ENCODE assay signal across 10 cellular contexts in genomic region chr2:29014331-29014730, GRCh38. TPM values are rescaled to one million over a fixed set of nuclear protein-coding genes. Genes with fewer than 3 reads are reported as not detected.
A peak's percentile ranks its signal among the peaks of the same experiment; 100 is the strongest.
DNase-seq lines count a peak whose midpoint lies in the region; ATAC-seq, FAIRE-seq and TF ChIP-seq lines count a peak whose summit lies in the region.
"Had no signal": no experiment of that assay in that cellular context is flagged by ENCODE, and none has a peak within 500 bp of the region (broad histone marks: within the 10 kb centered on the region; RNA-seq: fewer than 3 reads in every experiment).

No MANE protein-coding gene starts in this region.

- H3K4me3 ChIP-seq in BLaER1 treated with 17β-estradiol and CSF1 and Interleukin-3, amounts not matched to agents 10 nM and 100 nM: peak overlapping the region in 9 of 10 experiments; percentile 7 to 57 (median 27); a peak in 11 of 20 replicates
- peak overlapping the region; percentile 38 for H3K4me3 ChIP-seq in Jurkat, Clone E6-1 (ENCODE audit: low read length)
- H3K4me3 ChIP-seq in astrocyte (ENCODE audit: insufficient read depth, low read depth, low read length) (no peak overlapping the region), psoas muscle (peak overlapping the region; percentile 52)

- 40 to 68% (median 44%) methylated on average over 8 of the region's 8 CpGs for WGBS in psoas muscle, 3 donors

- DNase-seq in Jurkat, Clone E6-1 (ENCODE audit: low read depth, low spot score): no peak
- DNase-seq in astrocyte (ENCODE audit: low read depth) (no peak), psoas muscle (peak in 1 of 2 donors; percentile 83), NAMALWA (ENCODE audit: low spot score) (no peak), SHP77 treated with DMSO at 0.1 percent for 48 hours (lab: John Stamatoyannopoulos, UW) (no peak), C1 segment of cervical spinal cord (lab: John Stamatoyannopoulos, UW) (no peak)
- DNase-seq: NCI-H510A had no signal

- H3K4me2 ChIP-seq in BLaER1 treated with 17β-estradiol and CSF1 and Interleukin-3, amounts not matched to agents 10 nM and 100 nM: peak overlapping the region; percentile 83 to 99 (median 97)
- H3K4me2 ChIP-seq in astrocyte (ENCODE audit: low read length): peak overlapping the region; percentile 69

- no peaks in the 10 kb centered on the region for H3K79me2 ChIP-seq in astrocyte (ENCODE audit: insufficient read depth, low read length)

- no peak overlapping the region for H3K4me3 Mint-ChIP-seq in astrocyte (ENCODE audit: unreplicated experiment)

- H3K27me3 ChIP-seq in BLaER1 treated with 17β-estradiol and CSF1 and Interleukin-3, amounts not matched to agents 10 nM and 100 nM: no peaks in the 10 kb centered on the region
- no peaks in the 10 kb centered on the region for H3K27me3 ChIP-seq in astrocyte (ENCODE audit: insufficient read depth, low read length)
- no peaks in the 10 kb centered on the region for H3K27me3 ChIP-seq in psoas muscle (ENCODE audit: insufficient read depth in 3 of 3, low read length in 2 of 3)

- no peak overlapping the region for H2AFZ ChIP-seq in astrocyte (ENCODE audit: low read depth, low read length)

- peak overlapping the region; percentile 26 to 83 (median 72); a peak in 19 of 22 replicates for H3K9ac ChIP-seq in BLaER1 treated with 17β-estradiol and CSF1 and Interleukin-3, amounts not matched to agents 10 nM and 100 nM
- H3K9ac ChIP-seq in astrocyte (ENCODE audit: low read length): no peak overlapping the region

- no peaks in the 10 kb centered on the region for H3K36me3 ChIP-seq in BLaER1 treated with 17β-estradiol and CSF1 and Interleukin-3, amounts not matched to agents 10 nM and 100 nM
- H3K36me3 ChIP-seq in astrocyte (ENCODE audit: insufficient read depth, low read length) (no peaks in the 10 kb centered on the region), psoas muscle (ENCODE audit: insufficient read depth in 1 of 2, low read depth in 1 of 2) (no peaks in the 10 kb centered on the region)

- peaks cover 0 to 2% (median 0%) of the 10 kb centered on the region in 11 experiments; a peak in 1 of 22 replicates for H3K9me3 ChIP-seq in BLaER1 treated with 17β-estradiol and CSF1 and Interleukin-3, amounts not matched to agents 10 nM and 100 nM (replicated peaks in 1 of 11)
- H3K9me3 ChIP-seq in astrocyte (ENCODE audit: insufficient read depth, low read depth, low read length) (no peaks in the 10 kb centered on the region), psoas muscle (no peaks in the 10 kb centered on the region)

- peaks cover 26% of the 10 kb centered on the region for H3K27me3 Mint-ChIP-seq in astrocyte (ENCODE audit: low read depth, unreplicated experiment)

- H3K36me3 Mint-ChIP-seq in astrocyte (ENCODE audit: low read depth, unreplicated experiment): no peaks in the 10 kb centered on the region

- H3K4me1 ChIP-seq in BLaER1 treated with 17β-estradiol and CSF1 and Interleukin-3, amounts not matched to agents 10 nM and 100 nM: peaks cover 80 to 93% (median 89%) of the 10 kb centered on the region in 10 experiments
- peaks cover 44% of the 10 kb centered on the region for H3K4me1 ChIP-seq in astrocyte (ENCODE audit: insufficient read depth, low read length)
- peaks cover 66% of the 10 kb centered on the region for H3K4me1 ChIP-seq in psoas muscle

- no peak for FAIRE-seq in astrocyte (lab: Jason Lieb, UNC)

- peaks cover 0 to 16% (median 0%) of the 10 kb centered on the region in 11 experiments; a peak in 2 of 22 replicates for H4K20me1 ChIP-seq in BLaER1 treated with 17β-estradiol and CSF1 and Interleukin-3, amounts not matched to agents 10 nM and 100 nM
- no peaks in the 10 kb centered on the region for H4K20me1 ChIP-seq in astrocyte (ENCODE audit: insufficient read depth, low read length)

- peak overlapping the region; percentile 11 to 93 (median 85); a peak in 20 of 22 replicates for H3K27ac ChIP-seq in BLaER1 treated with 17β-estradiol and CSF1 and Interleukin-3, amounts not matched to agents 10 nM and 100 nM
- no peak overlapping the region for H3K27ac ChIP-seq in astrocyte (ENCODE audit: low read depth, low read length)
- H3K27ac ChIP-seq in psoas muscle: peak overlapping the region; percentile 87

- ATAC-seq in psoas muscle (peak in 3 of 4 donors; percentile 2 to 20 (median 2)), HG03439 (IDR thresholded peaks at IDR 0.05; ENCODE audit: unreplicated experiment) (no peak)

- intact Hi-C loops in psoas muscle (cut with DNase I): loop anchor here (2.0 to 10.0 kb wide), 5 partner anchors 56 to 447 kb away; partner anchors contain the start of gene CLIP4 (in 1 of the 2)

- peaks cover 26% of the 10 kb centered on the region for H3K4me1 Mint-ChIP-seq in astrocyte (ENCODE audit: low read depth, unreplicated experiment)

- no peak for TF ChIP-seq CTCF in astrocyte (IDR thresholded peaks at IDR 0.05; ENCODE audit: insufficient read depth, low read depth, low read length)
- TF ChIP-seq CTCF in psoas muscle (IDR thresholded peaks at IDR 0.05): no peak

- H3K27ac Mint-ChIP-seq in astrocyte (ENCODE audit: unreplicated experiment): no peak overlapping the region

- H3K9me3 Mint-ChIP-seq in astrocyte (ENCODE audit: unreplicated experiment): no peaks in the 10 kb centered on the region

RNA-seq across cellular contexts. Expression of gene TOGARAM2, which starts 33.2 kb away (rescaled TPM):
- 5.8 TPM for polyA plus RNA-seq in Jurkat, Clone E6-1 (2012; ENCODE audit: insufficient read depth, insufficient read length)
- total RNA-seq in astrocyte: 0.38 and 0.73 TPM in 2 replicates
- 10 to 100 TPM in 3 of 4 donors, 1 to 10 TPM in 1; 2.2 to 98.4 (median 22.5) TPM for total RNA-seq in psoas muscle
- polyA plus RNA-seq in psoas muscle: 10 to 100 TPM in 2 of 3 donors, 1 to 10 TPM in 1; 6.1 to 54.2 (median 30.4) TPM

RNA-seq across cellular contexts. Expression of gene PCARE, which starts 60.0 kb away (rescaled TPM):
- polyA plus RNA-seq in Jurkat, Clone E6-1 (2012; ENCODE audit: insufficient read depth, insufficient read length): not detected
- total RNA-seq in astrocyte (not detected in 2 replicates), psoas muscle (1 to 10 TPM in 1 of 4 donors, under 1 TPM in 3; 0.02 to 1.0 (median 0.53) TPM)
- under 1 TPM; 0.03 to 0.48 (median 0.09) TPM for polyA plus RNA-seq in psoas muscle
- polyA plus RNA-seq: neural cell had no signal
